1 cellular context compared by ENCODE assay signal in the genomic region with DNA sequence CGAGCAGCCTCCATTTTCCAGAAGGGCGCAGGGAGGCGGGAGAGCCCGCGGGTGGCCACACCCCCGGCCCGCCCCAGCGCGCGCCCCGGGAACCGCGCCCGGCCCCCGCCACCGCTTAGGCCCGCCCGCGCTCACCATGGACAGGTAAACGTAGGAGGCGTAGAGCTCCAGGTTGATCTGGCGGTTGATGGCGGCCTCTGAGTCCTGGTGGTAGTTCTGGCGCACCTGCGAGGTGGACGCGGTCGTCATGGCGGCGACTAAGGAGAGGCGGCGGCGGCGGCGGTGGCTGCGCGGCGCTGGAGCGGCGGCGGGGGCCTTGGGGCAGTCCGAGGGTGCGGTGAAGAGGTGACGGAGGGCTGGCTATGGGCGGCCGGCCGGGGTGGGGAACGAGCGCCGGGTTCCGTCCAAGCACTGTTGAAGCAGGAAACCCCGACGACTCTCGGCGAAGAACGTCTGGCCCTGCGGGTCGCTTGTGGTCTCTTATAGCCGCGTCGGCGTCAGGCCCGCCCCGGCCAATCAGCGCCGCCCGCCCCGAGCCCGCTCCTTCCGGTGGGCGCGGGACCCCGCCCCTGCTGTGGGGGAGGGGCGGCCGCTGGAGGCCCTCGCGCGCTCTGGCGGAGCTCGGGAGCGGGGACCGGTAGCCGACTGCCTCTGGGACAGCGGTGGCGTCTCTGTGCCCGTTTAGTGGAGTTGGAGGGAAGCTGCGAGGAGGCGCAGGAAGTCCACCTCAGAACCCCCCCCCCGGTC.
TF ChIP-seq lines count a peak whose summit lies in the region.

Gene FTH1 (minus strand): TSS at position 458 of the 747 bp plus-strand sequence. CDS start 209 bp downstream, at position 249.

TF ChIP-seq in WTC11, 78 proteins besides CTCF, POLR2A, EP300 and RAD21 (continued from another document):
- peak; percentile 88 for TF ChIP-seq ZNF281 (CRISPR knock-in tag; IDR thresholded peaks at IDR 0.05)
- no peak for TF ChIP-seq RELA (CRISPR knock-in tag; IDR thresholded peaks at IDR 0.05; ENCODE audit: borderline replicate concordance)
- no peak for TF ChIP-seq KAT7 (CRISPR knock-in tag; IDR thresholded peaks at IDR 0.05; ENCODE audit: borderline replicate concordance)
- TF ChIP-seq FOXJ3 (CRISPR knock-in tag; IDR thresholded peaks at IDR 0.05; ENCODE audit: borderline replicate concordance): no peak
TF ChIP-seq in WTC11: peak in this region for 26.
